ENCODE assay signal across 1 cellular context in genomic region chr20:47573586-47573985, GRCh38.
A peak's percentile ranks its signal among the peaks of the same experiment; 100 is the strongest.
TF ChIP-seq lines count a peak whose summit lies in the region.

No MANE protein-coding gene starts in this region.

TF ChIP-seq in GM12878, 131 proteins besides CTCF, POLR2A, EP300 and RAD21 (continued from another document):
- no peak for TF ChIP-seq SKIL (IDR thresholded peaks at IDR 0.05; ENCODE audit: low read depth, poor library complexity, severe bottlenecking)
- TF ChIP-seq PRDM15 (CRISPR knock-in tag; IDR thresholded peaks at IDR 0.05), result no peak
- no peak for TF ChIP-seq SUPT20H (IDR thresholded peaks at IDR 0.05; ENCODE audit: borderline replicate concordance, control insufficient read depth, low read depth, low read length)
- TF ChIP-seq KLF5 (IDR thresholded peaks at IDR 0.05; ENCODE audit: partially characterized antibody), result no peak
- no peak for TF ChIP-seq IKZF2 (IDR thresholded peaks at IDR 0.05)
- TF ChIP-seq KDM1A (IDR thresholded peaks at IDR 0.05; ENCODE audit: borderline replicate concordance), result no peak
- no peak for TF ChIP-seq SREBF2 (IDR thresholded peaks at IDR 0.05; ENCODE audit: low read length)
- TF ChIP-seq NFXL1 (IDR thresholded peaks at IDR 0.05; ENCODE audit: borderline replicate concordance), result no peak
- TF ChIP-seq TCF12 (IDR thresholded peaks at IDR 0.05; ENCODE audit: low read depth, low read length), result no peak
- TF ChIP-seq CBFB (IDR thresholded peaks at IDR 0.05; ENCODE audit: low read depth), result no peak
- TF ChIP-seq MEF2B (IDR thresholded peaks at IDR 0.05; ENCODE audit: partially characterized antibody, poor library complexity, severe bottlenecking), result no peak
- TF ChIP-seq BHLHE40 (IDR thresholded peaks at IDR 0.05; ENCODE audit: borderline replicate concordance in 1 of 2, low read depth in 2 of 2, low read length in 1 of 2), result peak; percentile 28 to 55; a peak in 2 of 4 replicates
- TF ChIP-seq CEBPB (IDR thresholded peaks at IDR 0.05; ENCODE audit: borderline replicate concordance in 1 of 2, low read depth in 2 of 2, low read length in 2 of 2), result no peak
TF ChIP-seq in GM12878: peak in this region for 3.
